ENCODE assay signal across 12 cellular contexts in the genomic region with DNA sequence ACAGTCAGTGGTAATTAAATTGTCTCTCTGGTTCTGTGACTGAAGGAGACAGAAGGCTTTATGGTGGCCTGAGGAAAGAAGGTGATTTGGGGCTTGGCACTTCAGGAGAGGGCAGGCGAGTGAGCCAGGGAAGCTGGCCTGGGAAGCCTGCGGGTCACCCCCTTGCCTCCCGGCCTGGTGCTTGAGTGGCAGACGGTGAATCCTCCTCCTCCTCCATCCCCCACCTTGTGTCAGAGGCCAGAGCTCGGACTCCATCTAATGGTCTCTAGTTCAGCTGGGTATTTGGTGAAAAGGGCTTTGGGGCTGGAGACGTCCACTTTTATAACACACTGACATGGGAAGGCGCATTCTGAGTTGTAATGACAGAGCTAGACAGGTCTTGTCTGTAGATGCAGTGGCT. TPM values are rescaled to one million over a fixed set of nuclear protein-coding genes. Genes with fewer than 3 reads are reported as not detected.
A peak's percentile ranks its signal among the peaks of the same experiment; 100 is the strongest.
DNase-seq lines count a peak whose midpoint lies in the region; FAIRE-seq and TF ChIP-seq lines count a peak whose summit lies in the region.
"Had no signal": no experiment of that assay in that cellular context is flagged by ENCODE, and none has a peak within 500 bp of the region (broad histone marks: within the 10 kb centered on the region; RNA-seq: fewer than 3 reads in every experiment).

No MANE protein-coding gene starts in this region.

- no peaks in the 10 kb centered on the region for H3K79me2 ChIP-seq in astrocyte (ENCODE audit: insufficient read depth, low read length)

- no peaks in the 10 kb centered on the region for H3K4me1 Mint-ChIP-seq in astrocyte (ENCODE audit: low read depth, unreplicated experiment)

- H3K79me1 ChIP-seq in neuronal stem cell (ENCODE audit: low read depth, low read length) = no peaks in the 10 kb centered on the region
- peaks cover 6% of the 10 kb centered on the region for H3K79me1 ChIP-seq in mesenchymal stem cell (replicated peaks; ENCODE audit: low read length, poor library complexity, severe bottlenecking)

- no peaks in the 10 kb centered on the region for H3K9me3 Mint-ChIP-seq in astrocyte (ENCODE audit: unreplicated experiment)
- H3K9me3 Mint-ChIP-seq: HFFc6 had no signal

- peak overlapping the region; percentile 22 for H2BK12ac ChIP-seq in neuronal stem cell (ENCODE audit: low read length)
- no peak overlapping the region for H2BK12ac ChIP-seq in mesenchymal stem cell (ENCODE audit: low read length in 2 of 2)

- H3K18ac ChIP-seq in neuronal stem cell (ENCODE audit: low read length) = no peak overlapping the region
- no peak overlapping the region for H3K18ac ChIP-seq in mesenchymal stem cell (ENCODE audit: low read depth in 1 of 2, low read length in 2 of 2)

- no peak overlapping the region for H3K4ac ChIP-seq in neuronal stem cell (ENCODE audit: low read length)
- no peak overlapping the region for H3K4ac ChIP-seq in mesenchymal stem cell (ENCODE audit: low read depth in 1 of 2, low read length in 2 of 2)

- peaks cover 0 to 70% (median 46%) of the 10 kb centered on the region in 11 experiments; a peak in 17 of 22 replicates for H4K20me1 ChIP-seq in BLaER1 treated with 17β-estradiol and CSF1 and Interleukin-3, amounts not matched to agents 10 nM and 100 nM
- H4K20me1 ChIP-seq in astrocyte (ENCODE audit: insufficient read depth, low read length) = no peaks in the 10 kb centered on the region

- H3K4me2 ChIP-seq in BLaER1 treated with 17β-estradiol and CSF1 and Interleukin-3, amounts not matched to agents 10 nM and 100 nM = peak overlapping the region; percentile 67 to 90 (median 84)
- H3K4me2 ChIP-seq in astrocyte (ENCODE audit: low read length) (no peak overlapping the region), neuronal stem cell (ENCODE audit: insufficient read depth, low read length, poor library complexity, severe bottlenecking) (no peak overlapping the region), mesenchymal stem cell (ENCODE audit: low read length, poor library complexity, severe bottlenecking) (no peak overlapping the region)

- FAIRE-seq in astrocyte (lab: Jason Lieb, UNC) = peak; percentile 66

- no peak overlapping the region for H2BK15ac ChIP-seq in neuronal stem cell (ENCODE audit: low read length)
- H2BK15ac ChIP-seq in mesenchymal stem cell (ENCODE audit: low read depth, poor library complexity, severe bottlenecking) = no peak overlapping the region

- H3K23ac ChIP-seq in neuronal stem cell (ENCODE audit: low read depth, low read length, poor library complexity) (no peak overlapping the region), mesenchymal stem cell (ENCODE audit: low read length in 2 of 2) (no peak overlapping the region)

- peaks cover 0 to 12% (median 0%) of the 10 kb centered on the region in 11 experiments; a peak in 3 of 22 replicates for H3K9me3 ChIP-seq in BLaER1 treated with 17β-estradiol and CSF1 and Interleukin-3, amounts not matched to agents 10 nM and 100 nM (replicated peaks in 1 of 11)
- no peaks in the 10 kb centered on the region for H3K9me3 ChIP-seq in astrocyte (ENCODE audit: insufficient read depth, low read depth, low read length)
- H3K9me3 ChIP-seq in neuronal stem cell (replicated peaks in 1 of 2; ENCODE audit: control insufficient read depth in 2 of 2, insufficient read depth in 1 of 2, low read depth in 1 of 2, low read length in 2 of 2) = no peaks in the 10 kb centered on the region
- H3K9me3 ChIP-seq in mesenchymal stem cell (ENCODE audit: control insufficient read depth, low read length) = no peaks in the 10 kb centered on the region

- no peak for TF ChIP-seq CTCF in astrocyte (IDR thresholded peaks at IDR 0.05; ENCODE audit: insufficient read depth, low read depth, low read length)

- H3K4me1 ChIP-seq in BLaER1 treated with 17β-estradiol and CSF1 and Interleukin-3, amounts not matched to agents 10 nM and 100 nM = peaks cover 54 to 61% (median 57%) of the 10 kb centered on the region in 10 experiments
- H3K4me1 ChIP-seq in astrocyte (ENCODE audit: insufficient read depth, low read length) = no peaks in the 10 kb centered on the region
- H3K4me1 ChIP-seq in neuronal stem cell (ENCODE audit: control insufficient read depth in 2 of 2, insufficient read depth in 1 of 2, low read depth in 1 of 2, low read length in 2 of 2) = peaks cover 1 to 3% of the 10 kb centered on the region in 2 donors
- H3K4me1 ChIP-seq in mesenchymal stem cell (ENCODE audit: control insufficient read depth, insufficient read depth, low read depth, low read length) = peaks cover 5% of the 10 kb centered on the region

- H2AFZ ChIP-seq in astrocyte (ENCODE audit: low read depth, low read length) = no peak overlapping the region
- H2AFZ ChIP-seq in neuronal stem cell (ENCODE audit: low read length) = no peak overlapping the region
- no peak overlapping the region for H2AFZ ChIP-seq in mesenchymal stem cell (ENCODE audit: low read depth, low read length)

- H2BK120ac ChIP-seq in neuronal stem cell (ENCODE audit: low read depth, low read length) = no peak overlapping the region
- H2BK120ac ChIP-seq in mesenchymal stem cell (ENCODE audit: low read depth, low read length) = no peak overlapping the region

- no peak for DNase-seq in Jurkat, Clone E6-1 (ENCODE audit: low read depth, low spot score)
- no peak for DNase-seq in astrocyte (ENCODE audit: low read depth)
- DNase-seq in neuronal stem cell (ENCODE audit: low spot score) = no peak
- DNase-seq in mesenchymal stem cell = no peak
- DNase-seq in NCI-H69 (lab: John Stamatoyannopoulos, UW) = no peak
- no peak for DNase-seq in AG20443 (ENCODE audit: low spot score)
- no peak for DNase-seq in HPDE6-E6E7 (ENCODE audit: extremely low spot score)
- DNase-seq: HFFc6, NCI-H524, SHP77 had no signal

- H3K36me3 Mint-ChIP-seq in astrocyte (ENCODE audit: low read depth, unreplicated experiment) = peaks cover 3% of the 10 kb centered on the region
- H3K36me3 Mint-ChIP-seq: brain had no signal

- no peak overlapping the region for H3K4me3 Mint-ChIP-seq in astrocyte (ENCODE audit: unreplicated experiment)
- H3K4me3 Mint-ChIP-seq: brain, HFFc6 had no signal

- H2BK5ac ChIP-seq in neuronal stem cell (ENCODE audit: low read length) = no peak overlapping the region
- no peak overlapping the region for H2BK5ac ChIP-seq in mesenchymal stem cell (ENCODE audit: low read depth, low read length, poor library complexity, severe bottlenecking)

- no peaks in the 10 kb centered on the region for H3K36me3 ChIP-seq in BLaER1 treated with 17β-estradiol and CSF1 and Interleukin-3, amounts not matched to agents 10 nM and 100 nM
- H3K36me3 ChIP-seq in astrocyte (ENCODE audit: insufficient read depth, low read length) (no peaks in the 10 kb centered on the region), neuronal stem cell (replicated peaks in 1 of 2; ENCODE audit: control insufficient read depth in 2 of 2, insufficient read depth in 2 of 2, low read length in 2 of 2) (no peaks in the 10 kb centered on the region), mesenchymal stem cell (ENCODE audit: control insufficient read depth in 1 of 2, insufficient read depth in 2 of 2, low read depth in 1 of 2, low read length in 2 of 2) (peaks cover 0 to 17% of the 10 kb centered on the region in 2 experiments)

- no peak overlapping the region for H4K91ac ChIP-seq in neuronal stem cell (ENCODE audit: low read depth, low read length, poor library complexity)
- H4K91ac ChIP-seq in mesenchymal stem cell (ENCODE audit: low read length) = no peak overlapping the region

- H3K14ac ChIP-seq in neuronal stem cell (ENCODE audit: low read length) (no peak overlapping the region), mesenchymal stem cell (ENCODE audit: low read length in 2 of 2) (no peak overlapping the region)

- peak overlapping the region; percentile 12 for H3K27ac Mint-ChIP-seq in astrocyte (ENCODE audit: unreplicated experiment)
- H3K27ac Mint-ChIP-seq: HFFc6 had no signal

- H3K4me3 ChIP-seq in BLaER1 treated with 17β-estradiol and CSF1 and Interleukin-3, amounts not matched to agents 10 nM and 100 nM = peak overlapping the region in 3 of 10 experiments; percentile 4 to 9 (median 8); a peak in 2 of 20 replicates
- H3K4me3 ChIP-seq in Jurkat, Clone E6-1 (ENCODE audit: low read length) = peak overlapping the region; percentile 25
- H3K4me3 ChIP-seq in astrocyte (ENCODE audit: insufficient read depth, low read depth, low read length) (no peak overlapping the region), neuronal stem cell (ENCODE audit: low read length in 2 of 2) (no peak overlapping the region), mesenchymal stem cell (ENCODE audit: insufficient read depth in 1 of 2, low read depth in 1 of 2, low read length in 2 of 2) (no peak overlapping the region)

- H3K27me3 ChIP-seq in BLaER1 treated with 17β-estradiol and CSF1 and Interleukin-3, amounts not matched to agents 10 nM and 100 nM = peaks cover 86 to 100% (median 97%) of the 10 kb centered on the region in 11 experiments
- H3K27me3 ChIP-seq in astrocyte (ENCODE audit: insufficient read depth, low read length) = no peaks in the 10 kb centered on the region
- peaks cover 0 to 37% (median 0%) of the 10 kb centered on the region in 3 experiments for H3K27me3 ChIP-seq in neuronal stem cell (ENCODE audit: control insufficient read depth in 3 of 3, insufficient read depth in 3 of 3, low read depth in 1 of 3, low read length in 3 of 3)
- H3K27me3 ChIP-seq in mesenchymal stem cell (ENCODE audit: control insufficient read depth in 1 of 2, insufficient read depth in 1 of 2, low read length in 2 of 2) = peaks cover 0 to 11% of the 10 kb centered on the region in 2 experiments

- H3K9ac ChIP-seq in BLaER1 treated with 17β-estradiol and CSF1 and Interleukin-3, amounts not matched to agents 10 nM and 100 nM = peak overlapping the region; percentile 60 to 81 (median 74); a peak in 21 of 22 replicates
- H3K9ac ChIP-seq in astrocyte (ENCODE audit: low read length) (no peak overlapping the region), neuronal stem cell (ENCODE audit: low read depth, low read length, poor library complexity) (no peak overlapping the region), mesenchymal stem cell (ENCODE audit: low read length) (no peak overlapping the region)

- H3K27ac ChIP-seq in BLaER1 treated with 17β-estradiol and CSF1 and Interleukin-3, amounts not matched to agents 10 nM and 100 nM = peak overlapping the region; percentile 80 to 92 (median 87)
- H3K27ac ChIP-seq in astrocyte (ENCODE audit: low read depth, low read length) = no peak overlapping the region
- peak overlapping the region; percentile 17 for H3K27ac ChIP-seq in neuronal stem cell (replicated peaks; ENCODE audit: low read length)
- H3K27ac ChIP-seq in mesenchymal stem cell (ENCODE audit: low read length, poor library complexity, severe bottlenecking) = no peak overlapping the region

- WGBS in neuronal stem cell (ENCODE audit: extremely low coverage in 2 of 2, insufficient read length in 2 of 2, insufficient replicate concordance in 1 of 2), 2 donors = no CpG with 5 or more reads among the region's 7 CpGs
- 94% methylated on average over 3 of the region's 7 CpGs for WGBS in mesenchymal stem cell

- H4K8ac ChIP-seq in neuronal stem cell (ENCODE audit: low read depth, low read length) = no peak overlapping the region
- no peak overlapping the region for H4K8ac ChIP-seq in mesenchymal stem cell (ENCODE audit: low read length)

- H3K27me3 Mint-ChIP-seq in astrocyte (ENCODE audit: low read depth, unreplicated experiment) = no peaks in the 10 kb centered on the region
- H3K27me3 Mint-ChIP-seq: brain had no signal

- H2AK5ac ChIP-seq in neuronal stem cell (ENCODE audit: low read depth, low read length) = no peak overlapping the region
- no peak overlapping the region for H2AK5ac ChIP-seq in mesenchymal stem cell (ENCODE audit: low read length, severe bottlenecking)

RNA-seq across cellular contexts. Expression of a gene that starts 8.7 kb away (rescaled TPM):
- polyA plus RNA-seq in Jurkat, Clone E6-1 (2012; ENCODE audit: insufficient read depth, insufficient read length) = 13.9 TPM
- 8.6 and 10.6 TPM in 2 replicates for total RNA-seq in astrocyte
- polyA plus RNA-seq in neuronal stem cell (2013, experiment 1 of 2) = 6.2 TPM
- polyA plus RNA-seq in neuronal stem cell (2013, experiment 2 of 2) = 6.1 TPM
- polyA plus RNA-seq in mesenchymal stem cell (2013, experiment 1 of 2) = 5.8 TPM
- polyA plus RNA-seq in mesenchymal stem cell (2013, experiment 2 of 2) = 5.5 TPM

RNA-seq across cellular contexts. Expression of a gene that starts 9.6 kb away (rescaled TPM):
- polyA plus RNA-seq in Jurkat, Clone E6-1 (2012; ENCODE audit: insufficient read depth, insufficient read length) = 43.2 TPM
- 58.1 and 61.2 TPM in 2 replicates for total RNA-seq in astrocyte
- 37.0 TPM for polyA plus RNA-seq in neuronal stem cell (2013, experiment 1 of 2)
- polyA plus RNA-seq in neuronal stem cell (2013, experiment 2 of 2) = 39.4 TPM
- polyA plus RNA-seq in mesenchymal stem cell (2013, experiment 1 of 2) = 27.2 TPM
- 23.7 TPM for polyA plus RNA-seq in mesenchymal stem cell (2013, experiment 2 of 2)

RNA-seq across cellular contexts. Expression of a gene that starts 36.8 kb away (rescaled TPM):
- polyA plus RNA-seq in Jurkat, Clone E6-1 (2012; ENCODE audit: insufficient read depth, insufficient read length) = not detected
- total RNA-seq in astrocyte = 1.7 and 2.2 TPM in 2 replicates
- 4.8 TPM for polyA plus RNA-seq in neuronal stem cell (2013, experiment 1 of 2)
- 4.7 TPM for polyA plus RNA-seq in neuronal stem cell (2013, experiment 2 of 2)
- polyA plus RNA-seq in mesenchymal stem cell (2013, experiment 1 of 2) = 20.4 TPM
- polyA plus RNA-seq in mesenchymal stem cell (2013, experiment 2 of 2) = 17.0 TPM

RNA-seq across cellular contexts. Expression of a gene that starts 38.5 kb away (rescaled TPM):
- 91.1 TPM for polyA plus RNA-seq in Jurkat, Clone E6-1 (2012; ENCODE audit: insufficient read depth, insufficient read length)
- 67.6 and 69.6 TPM in 2 replicates for total RNA-seq in astrocyte
- 33.3 TPM for polyA plus RNA-seq in neuronal stem cell (2013, experiment 1 of 2)
- 32.7 TPM for polyA plus RNA-seq in neuronal stem cell (2013, experiment 2 of 2)
- 92.3 TPM for polyA plus RNA-seq in mesenchymal stem cell (2013, experiment 1 of 2)
- polyA plus RNA-seq in mesenchymal stem cell (2013, experiment 2 of 2) = 88.1 TPM

RNA-seq across cellular contexts. Expression of a gene that starts 46.4 kb away (rescaled TPM):
- polyA plus RNA-seq in Jurkat, Clone E6-1 (2012; ENCODE audit: insufficient read depth, insufficient read length) = 188 TPM
- total RNA-seq in astrocyte = 134 and 144 TPM in 2 replicates
- 94.9 TPM for polyA plus RNA-seq in neuronal stem cell (2013, experiment 1 of 2)
- polyA plus RNA-seq in neuronal stem cell (2013, experiment 2 of 2) = 91.4 TPM
- polyA plus RNA-seq in mesenchymal stem cell (2013, experiment 1 of 2) = 173 TPM
- 171 TPM for polyA plus RNA-seq in mesenchymal stem cell (2013, experiment 2 of 2)

Comparison
In these comparisons a context has a peak if more than half of its experiments do, and no peak if none do; other contexts are left out.
1. H3K27ac ChIP-seq: peak in BLaER1 treated with 17β-estradiol and CSF1 and Interleukin-3, amounts not matched to agents 10 nM and 100 nM (11 of 11) and neuronal stem cell (single experiment); none in astrocyte (single experiment) and mesenchymal stem cell (single experiment).
2. H3K4me2 ChIP-seq: peak in BLaER1 treated with 17β-estradiol and CSF1 and Interleukin-3, amounts not matched to agents 10 nM and 100 nM (11 of 11); none in astrocyte (single experiment), neuronal stem cell (single experiment) and mesenchymal stem cell (single experiment).
3. H3K9ac ChIP-seq: peak in BLaER1 treated with 17β-estradiol and CSF1 and Interleukin-3, amounts not matched to agents 10 nM and 100 nM (11 of 11); none in astrocyte (single experiment), neuronal stem cell (single experiment) and mesenchymal stem cell (single experiment).